Comparison of ENCODE assay signal across 1 cellular context in genomic region chr2:175181104-175181876, GRCh38.
TF ChIP-seq lines count a peak whose summit lies in the region.

ATP5MC3 (minus strand) TSS chr2:175181710; CDS start chr2:175181393, 317 bp downstream.

TF ChIP-seq in HepG2, 621 proteins besides CTCF, POLR2A, EP300 and RAD21 (continued from another document and continues in another):
- TF ChIP-seq ZNF790 (CRISPR knock-in tag; IDR thresholded peaks at IDR 0.05; ENCODE audit: borderline replicate concordance) = no peak
- TF ChIP-seq ZNF850 (CRISPR knock-in tag; conservative IDR thresholded peaks at IDR 0.05) = no peak
- peak; percentile 94 for TF ChIP-seq WIZ (CRISPR knock-in tag; IDR thresholded peaks at IDR 0.05)
- 0 out of 2 replicates have a peak, but pooled peaks have one; percentile 41 for TF ChIP-seq ZNF232 (CRISPR knock-in tag; IDR thresholded peaks at IDR 0.05; ENCODE audit: borderline replicate concordance)
- no peak for TF ChIP-seq RFXANK (CRISPR knock-in tag; IDR thresholded peaks at IDR 0.05)
- peak; percentile 88; the same call in 1 of the 2 replicates for TF ChIP-seq UBTF (CRISPR knock-in tag; IDR thresholded peaks at IDR 0.05)
- no peak for TF ChIP-seq ZNF549 (CRISPR knock-in tag; IDR thresholded peaks at IDR 0.05)
- TF ChIP-seq POGK (CRISPR knock-in tag; conservative IDR thresholded peaks at IDR 0.05) = no peak; the same call in 1 of the 2 replicates
- peak; percentile 63 for TF ChIP-seq ZBTB39 (CRISPR knock-in tag; IDR thresholded peaks at IDR 0.05)
- peak; percentile 92 for TF ChIP-seq THAP11 (CRISPR knock-in tag; IDR thresholded peaks at IDR 0.05)
- no peak for TF ChIP-seq ZNF609 (CRISPR knock-in tag; IDR thresholded peaks at IDR 0.05; ENCODE audit: borderline replicate concordance)
- TF ChIP-seq SRF (IDR thresholded peaks at IDR 0.05; ENCODE audit: low read depth, low read length) = 0 out of 2 replicates have a peak, but pooled peaks have one; percentile 41
- no peak for TF ChIP-seq MEIS1 (CRISPR knock-in tag; IDR thresholded peaks at IDR 0.05; ENCODE audit: borderline replicate concordance)
- peak; percentile 58 for TF ChIP-seq AGO1 (IDR thresholded peaks at IDR 0.05; ENCODE audit: low read depth, low read length, poor library complexity, severe bottlenecking)
- no peak; the same call in 1 of the 2 replicates for TF ChIP-seq ZNF34 (CRISPR knock-in tag; IDR thresholded peaks at IDR 0.05; ENCODE audit: borderline replicate concordance)
- TF ChIP-seq ISX (CRISPR knock-in tag; conservative IDR thresholded peaks at IDR 0.05) = 0 out of 2 replicates have a peak, but pooled peaks have one; percentile 75
- TF ChIP-seq MXD3 (CRISPR knock-in tag; IDR thresholded peaks at IDR 0.05) = peak; percentile 91
- TF ChIP-seq SAP130 (CRISPR knock-in tag; IDR thresholded peaks at IDR 0.05; ENCODE audit: low read depth) = peak; percentile 85
- peak; percentile 57; the same call in 1 of the 2 replicates for TF ChIP-seq ZMYM2 (CRISPR knock-in tag; IDR thresholded peaks at IDR 0.05)
- TF ChIP-seq TBL1XR1 (IDR thresholded peaks at IDR 0.05; ENCODE audit: borderline replicate concordance, low read length, partially characterized antibody) = peak; percentile 73
- 0 out of 2 replicates have a peak, but pooled peaks have one; percentile 52 for TF ChIP-seq ZNF674 (CRISPR knock-in tag; IDR thresholded peaks at IDR 0.05; ENCODE audit: low read depth)
- TF ChIP-seq ZBTB3 (CRISPR knock-in tag; IDR thresholded peaks at IDR 0.05; ENCODE audit: borderline replicate concordance, low read depth) = peak; percentile 61
- TF ChIP-seq ARID3A (IDR thresholded peaks at IDR 0.05; ENCODE audit: low read depth, low read length) = peak; percentile 22; the same call in 1 of the 2 replicates
- TF ChIP-seq MAFK (conservative IDR thresholded peaks at IDR 0.05 in 1 of 2, IDR thresholded peaks at IDR 0.05 in 1 of 2; ENCODE audit: low read length in 2 of 2) = no peak
- TF ChIP-seq ATM (IDR thresholded peaks at IDR 0.05; ENCODE audit: borderline replicate concordance) = no peak
- TF ChIP-seq ZNF598 (CRISPR knock-in tag; IDR thresholded peaks at IDR 0.05; ENCODE audit: borderline replicate concordance) = peak; percentile 94; the same call in 1 of the 2 replicates
- peak; percentile 87; the same call in 1 of the 2 replicates for TF ChIP-seq ZNF160 (CRISPR knock-in tag; IDR thresholded peaks at IDR 0.05)
- peak; percentile 70; the same call in 1 of the 2 replicates for TF ChIP-seq ZBTB1 (CRISPR knock-in tag; IDR thresholded peaks at IDR 0.05; ENCODE audit: borderline replicate concordance)
- TF ChIP-seq ZC3H4 (CRISPR knock-in tag; IDR thresholded peaks at IDR 0.05; ENCODE audit: borderline replicate concordance) = no peak
- peak; percentile 11; the same call in 1 of the 2 replicates for TF ChIP-seq PRDM10 (CRISPR knock-in tag; IDR thresholded peaks at IDR 0.05; ENCODE audit: low read depth)
- peak; percentile 39; the same call in 1 of the 2 replicates for TF ChIP-seq KLF12 (CRISPR knock-in tag; IDR thresholded peaks at IDR 0.05; ENCODE audit: borderline replicate concordance)
- TF ChIP-seq ZNF337 (CRISPR knock-in tag; IDR thresholded peaks at IDR 0.05; ENCODE audit: borderline replicate concordance, low read depth) = peak; percentile 87
- TF ChIP-seq YY1 (IDR thresholded peaks at IDR 0.05; ENCODE audit: insufficient read depth, insufficient replicate concordance, low read depth, low read length) = peak; percentile 30
- TF ChIP-seq TAF15 (IDR thresholded peaks at IDR 0.05; ENCODE audit: low read depth, low read length, poor library complexity, severe bottlenecking) = no peak
- peak; percentile 47 for TF ChIP-seq ZNF329 (CRISPR knock-in tag; IDR thresholded peaks at IDR 0.05; ENCODE audit: low read depth)
- TF ChIP-seq ZNF430 (CRISPR knock-in tag; IDR thresholded peaks at IDR 0.05) = peak; percentile 79; the same call in 1 of the 2 replicates
- peak; percentile 59 for TF ChIP-seq FOSL2 (CRISPR knock-in tag; IDR thresholded peaks at IDR 0.05)
- peak; percentile 80 for TF ChIP-seq NR0B2 (CRISPR knock-in tag; IDR thresholded peaks at IDR 0.05)
- TF ChIP-seq ZNF331 (CRISPR knock-in tag; IDR thresholded peaks at IDR 0.05) = peak; percentile 91
- TF ChIP-seq ZNF275 (CRISPR knock-in tag; IDR thresholded peaks at IDR 0.05; ENCODE audit: borderline replicate concordance) = peak; percentile 80; the same call in 1 of the 2 replicates
- TF ChIP-seq ZFP90 (CRISPR knock-in tag; IDR thresholded peaks at IDR 0.05; ENCODE audit: borderline replicate concordance) = peak; percentile 4; the same call in 1 of the 2 replicates
- TF ChIP-seq ZNF230 (CRISPR knock-in tag; IDR thresholded peaks at IDR 0.05) = peak; percentile 28; the same call in 1 of the 2 replicates
